In genomic region chr20:36093025-36093803, GRCh38 we compare ENCODE assay signal across 8 cellular contexts.
DNase-seq lines count a peak whose midpoint lies in the region; ATAC-seq and TF ChIP-seq lines count a peak whose summit lies in the region.

No MANE protein-coding gene starts in this region.

- DNase-seq in NCI-H526 (lab: John Stamatoyannopoulos, UW), result peak; percentile 46 to 89
- DNase-seq in activated gamma-delta T cell (lab: John Stamatoyannopoulos, UW), result peak; percentile 12
- DNase-seq in foreskin fibroblast, result peak in 1 of 2 donors; percentile 49
- DNase-seq in occipital lobe (lab: John Stamatoyannopoulos, UW), result peak; percentile 32
- no peak for DNase-seq in GM10248 (ENCODE audit: extremely low spot score)

- H3K9ac ChIP-seq in ES-I3 (ENCODE audit: low read depth, low read length), result peak overlapping the region; percentile 66

- POLR2A ChIA-PET in GM10248 (lab: Yijun Ruan, JAX), result no interaction called here

- H3K36me3 ChIP-seq in ES-I3 (ENCODE audit: insufficient read depth, low read length), result no peaks in the 10 kb centered on the region

- no peak for ATAC-seq in GM19467 (IDR thresholded peaks at IDR 0.05; ENCODE audit: unreplicated experiment)
- no peak for ATAC-seq in GM21381 (IDR thresholded peaks at IDR 0.05; ENCODE audit: unreplicated experiment)

- CTCF ChIA-PET in GM10248 (lab: Yijun Ruan, JAX), result interaction anchor here (2.2 kb wide), 1 partner anchor 63 kb away, joined by 4 read pairs; no protein-coding TSS in a partner anchor

- peaks cover 28% of the 10 kb centered on the region for H3K4me1 ChIP-seq in ES-I3 (ENCODE audit: insufficient read depth, low read length)

- TF ChIP-seq CTCF in foreskin fibroblast (IDR thresholded peaks at IDR 0.05; ENCODE audit: low read depth, low read length) (no peak), GM10248 (IDR thresholded peaks at IDR 0.05; ENCODE audit: control extremely low read depth, extremely low read depth, low read depth, missing control alignments) (no peak)

- H3K9me3 ChIP-seq in ES-I3 (ENCODE audit: control insufficient read depth, insufficient read depth, low read length), result no peaks in the 10 kb centered on the region

- peak overlapping the region; percentile 56 to 73 for H3K4me3 ChIP-seq in foreskin fibroblast (ENCODE audit: low read depth in 1 of 2, low read length in 2 of 2)
